In genomic region chr16:87627542-87628245, GRCh38 we compare ENCODE assay signal across 1 cellular context.
TF ChIP-seq lines count a peak whose summit lies in the region.

No MANE protein-coding gene starts in this region.

TF ChIP-seq in K562, 482 proteins besides CTCF, POLR2A, EP300 and RAD21:
- no peak for TF ChIP-seq NFATC3 (IDR thresholded peaks at IDR 0.05)
- TF ChIP-seq USF2 (CRISPR knock-in tag; IDR thresholded peaks at IDR 0.05) = 0 out of 2 replicates have a peak, but pooled peaks have one; percentile 22
